Comparison of ENCODE assay signal across 8 cellular contexts in the genomic region with DNA sequence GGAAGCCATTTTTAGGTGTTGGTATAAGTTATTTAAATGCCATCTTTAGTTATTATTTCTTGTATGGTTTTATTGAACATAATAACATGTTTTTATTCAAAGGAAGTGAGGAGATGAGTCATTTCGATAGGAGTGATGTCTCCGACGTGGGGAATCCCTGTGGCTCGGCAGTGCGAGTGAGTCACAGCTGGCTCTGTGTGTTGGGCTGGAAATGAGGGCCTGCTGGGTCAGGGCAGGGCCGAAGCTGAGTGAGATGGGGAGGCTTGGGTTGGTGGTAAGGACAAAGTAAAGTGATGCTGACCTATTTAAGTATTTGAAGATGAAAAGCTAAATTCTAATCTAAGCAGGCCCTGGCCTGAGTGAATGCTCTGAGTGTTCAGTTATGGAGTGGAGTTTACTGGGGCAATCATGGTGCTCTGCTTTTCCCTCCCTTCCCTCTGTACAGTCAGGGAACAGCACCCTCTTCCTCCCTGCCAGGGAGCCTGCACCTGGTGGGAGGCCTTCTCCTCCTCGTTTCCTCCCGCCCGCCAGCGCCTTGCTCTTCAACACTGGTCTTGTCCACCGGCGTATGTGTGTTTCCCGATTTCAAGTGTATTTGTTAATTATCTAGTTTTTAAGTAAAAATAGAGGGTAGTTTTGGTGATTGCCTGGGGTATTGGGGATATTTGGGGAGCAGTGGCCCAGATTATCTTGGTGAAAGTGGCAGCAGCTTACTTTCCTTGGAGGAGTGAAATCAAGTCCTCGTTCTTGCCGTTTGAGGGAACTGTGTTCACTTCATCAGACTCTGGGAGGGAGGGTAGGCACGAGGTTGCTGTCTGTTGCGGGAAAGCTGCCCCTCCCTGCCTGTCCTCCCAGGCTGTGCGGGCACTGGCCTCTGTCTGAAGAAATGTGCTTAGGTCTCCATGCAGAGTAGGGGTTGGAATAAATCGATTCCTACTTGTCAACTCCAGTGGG.
DNase-seq lines count a peak whose midpoint lies in the region; ATAC-seq, FAIRE-seq and TF ChIP-seq lines count a peak whose summit lies in the region.

No MANE protein-coding gene starts in this region.

- ATAC-seq in HG02610 (IDR thresholded peaks at IDR 0.05; ENCODE audit: unreplicated experiment), result peak; percentile 97

- H3K36me3 ChIP-seq in cardiac muscle cell, result no peaks in the 10 kb centered on the region
- no peaks in the 10 kb centered on the region for H3K36me3 ChIP-seq in spleen
- no peaks in the 10 kb centered on the region for H3K36me3 ChIP-seq in prostate gland

- peak; percentile 52 for DNase-seq in GM12892 (ENCODE audit: insufficient read length)
- peak; percentile 79 for DNase-seq in RKO (ENCODE audit: low spot score)
- DNase-seq in activated naive CD4-positive, alpha-beta T cell treated with anti-CD3 and anti-CD28 coated beads for 36 hours, result peak; percentile 93
- peak in 1 of 2 donors; percentile 88 for DNase-seq in cardiac muscle cell (ENCODE audit: low read depth in 1 of 2, low spot score in 1 of 2)
- no peak for DNase-seq in spleen
- DNase-seq in prostate gland (ENCODE audit: low spot score), result no peak
- no peak for DNase-seq in NCI-H526 treated with DMSO at 0.1 percent for 48 hours (lab: John Stamatoyannopoulos, UW)

- TF ChIP-seq POLR2A in GM12892 (IDR thresholded peaks at IDR 0.05; ENCODE audit: low read depth, low read length) (no peak), spleen (IDR thresholded peaks at IDR 0.05) (no peak), prostate gland (IDR thresholded peaks at IDR 0.05) (no peak)

- CTCF ChIA-PET in activated naive CD4-positive, alpha-beta T cell treated with anti-CD3 and anti-CD28 coated beads for 36 hours (lab: Charles Lee), result interaction anchor here (0.7 to 6.0 kb wide), 6 partner anchors 11 to 160 kb away, joined by 3 to 27 read pairs (median 6); no protein-coding TSS in a partner anchor

- no peaks in the 10 kb centered on the region for H3K9me3 Mint-ChIP-seq in activated naive CD4-positive, alpha-beta T cell treated with anti-CD3 and anti-CD28 coated beads for 36 hours

- H3K27ac ChIP-seq in cardiac muscle cell (no peak overlapping the region), spleen (peak overlapping the region; percentile 35 to 60 (median 46)), prostate gland (no peak overlapping the region)

- no peak for FAIRE-seq in GM12892 (lab: Jason Lieb, UNC)

- TF ChIP-seq CTCF in cardiac muscle cell (IDR thresholded peaks at IDR 0.05; ENCODE audit: low read depth, low read length), result peak; percentile 16
- no peak for TF ChIP-seq CTCF in spleen (IDR thresholded peaks at IDR 0.05 in 8 of 11, conservative IDR thresholded peaks at IDR 0.05 in 3 of 11)
- TF ChIP-seq CTCF in prostate gland (IDR thresholded peaks at IDR 0.05), result no peak

- 68 to 76% (median 73%) methylated on average over 19 of the region's 19 CpGs for WGBS in spleen, 5 donors
- 80% methylated on average over 19 of the region's 19 CpGs for WGBS in prostate gland

- no peaks in the 10 kb centered on the region for H3K36me3 Mint-ChIP-seq in activated naive CD4-positive, alpha-beta T cell treated with anti-CD3 and anti-CD28 coated beads for 36 hours (ENCODE audit: low read depth)

- H3K9me3 ChIP-seq in cardiac muscle cell (ENCODE audit: low read depth) (no peaks in the 10 kb centered on the region), spleen (no peaks in the 10 kb centered on the region), prostate gland (no peaks in the 10 kb centered on the region)

- H3K4me1 ChIP-seq in cardiac muscle cell (ENCODE audit: low read depth) (peaks cover 31% of the 10 kb centered on the region), spleen (peaks cover 14 to 73% (median 39%) of the 10 kb centered on the region in 6 donors), prostate gland (replicated peaks) (peaks cover 12% of the 10 kb centered on the region)

- no peak overlapping the region for H3K4me3 ChIP-seq in cardiac muscle cell
- H3K4me3 ChIP-seq in spleen, result no peak overlapping the region
- H3K4me3 ChIP-seq in prostate gland, result no peak overlapping the region

- H3K4me1 Mint-ChIP-seq in activated naive CD4-positive, alpha-beta T cell treated with anti-CD3 and anti-CD28 coated beads for 36 hours (ENCODE audit: low read depth), result peaks cover 81% of the 10 kb centered on the region

- peak overlapping the region; percentile 86 for H3K27ac Mint-ChIP-seq in activated naive CD4-positive, alpha-beta T cell treated with anti-CD3 and anti-CD28 coated beads for 36 hours

- intact Hi-C loops in activated naive CD4-positive, alpha-beta T cell treated with anti-CD3 and anti-CD28 coated beads for 36 hours (cut with micrococcal nuclease), result loop anchor here (1.0 to 5.0 kb wide), 6 partner anchors 83 to 428 kb away; a partner anchor contains a TSS
- intact Hi-C loops in spleen (cut with DNase I; ENCODE audit: low total_unique reads) (no loop called here), prostate gland (cut with DNase I) (no loop called here)

- no peaks in the 10 kb centered on the region for H3K27me3 Mint-ChIP-seq in activated naive CD4-positive, alpha-beta T cell treated with anti-CD3 and anti-CD28 coated beads for 36 hours (ENCODE audit: low read depth)

- H3K27me3 ChIP-seq in cardiac muscle cell (no peaks in the 10 kb centered on the region), spleen (replicated peaks in 1 of 7) (no peaks in the 10 kb centered on the region), prostate gland (replicated peaks; ENCODE audit: insufficient read depth) (no peaks in the 10 kb centered on the region)

- H3K4me3 Mint-ChIP-seq in activated naive CD4-positive, alpha-beta T cell treated with anti-CD3 and anti-CD28 coated beads for 36 hours, result peak overlapping the region; percentile 32

Comparison
In these comparisons a context has a peak if more than half of its experiments do, and no peak if none do; other contexts are left out.
1. DNase-seq: peak in GM12892 (single experiment), RKO (single experiment) and activated naive CD4-positive, alpha-beta T cell treated with anti-CD3 and anti-CD28 coated beads for 36 hours (single experiment); none in spleen (single experiment), prostate gland (single experiment) and NCI-H526 treated with DMSO at 0.1 percent for 48 hours (single experiment).
2. H3K27ac ChIP-seq: peak in spleen (8 of 8); none in cardiac muscle cell (single experiment) and prostate gland (0 of 2).